ENCODE assay signal across 9 cellular contexts in the genomic region with DNA sequence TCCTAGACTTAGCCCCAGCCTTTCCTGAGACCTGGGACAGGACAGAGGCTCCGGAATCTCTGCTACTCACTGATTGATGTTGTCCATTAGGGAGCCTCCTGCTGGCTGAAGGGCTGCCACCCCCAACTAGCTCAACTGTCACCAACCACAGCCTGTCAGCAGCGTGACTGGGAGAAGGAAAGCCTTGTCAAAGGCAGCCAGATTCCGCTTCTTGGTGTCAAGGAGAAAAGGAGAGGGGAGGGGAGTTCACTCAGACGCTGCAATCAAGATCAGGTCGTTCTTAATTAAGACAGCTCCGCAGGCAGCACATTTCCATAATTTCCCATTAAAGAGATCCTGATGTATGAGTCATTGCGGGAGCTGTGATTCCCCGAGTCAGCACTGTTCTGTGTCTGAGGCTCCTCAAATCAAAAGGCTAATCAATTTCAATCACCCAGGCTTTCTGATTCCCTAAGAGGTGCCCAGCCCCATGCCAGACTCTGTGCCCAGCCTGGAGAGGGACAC.
DNase-seq lines count a peak whose midpoint lies in the region; ATAC-seq, FAIRE-seq and TF ChIP-seq lines count a peak whose summit lies in the region.
"Had no signal": no experiment of that assay in that cellular context is flagged by ENCODE, and none has a peak within 500 bp of the region (broad histone marks: within the 10 kb centered on the region; RNA-seq: fewer than 3 reads in every experiment).

No MANE protein-coding gene starts in this region.

- ATAC-seq in lung (ENCODE audit: insufficient read depth, low FRiP score) (peak; percentile 41), HG03439 (IDR thresholded peaks at IDR 0.05; ENCODE audit: unreplicated experiment) (no peak)

- DNase-seq in AG10803 (ENCODE audit: low read depth) (peak; percentile 11), LHCN-M2 (ENCODE audit: low read depth) (peak; percentile 34), dermis blood vessel endothelial cell (peak; percentile 40), lung (ENCODE audit: low spot score) (no peak), NCI-H1694 treated with DMSO at 0.1 percent for 48 hours (lab: John Stamatoyannopoulos, UW) (no peak), cerebellar nuclear complex (lab: John Stamatoyannopoulos, UW) (no peak), H54 (ENCODE audit: insufficient read length, low spot score) (no peak)
- DNase-seq: NCI-H2029 treated with DMSO at 0.1 percent for 48 hours had no signal

- H3K27ac ChIP-seq in lung (ENCODE audit: low read depth in 1 of 2, low read length in 1 of 2): no peak overlapping the region

- peaks cover 0 to 1% of the 10 kb centered on the region in 2 donors for H3K4me1 ChIP-seq in lung (ENCODE audit: control insufficient read depth in 2 of 2, insufficient read depth in 2 of 2, low read length in 2 of 2)

- FAIRE-seq in H54 (lab: Jason Lieb, UNC): no peak

- no peaks in the 10 kb centered on the region for H3K27me3 ChIP-seq in lung (ENCODE audit: control insufficient read depth, insufficient read depth)

- WGBS in lung, 2 donors: 16 to 17% methylated on average over 7 of the region's 8 CpGs

- H3K36me3 ChIP-seq in lung (ENCODE audit: control insufficient read depth in 2 of 2, insufficient read depth in 2 of 2, low read length in 2 of 2): no peaks in the 10 kb centered on the region

- TF ChIP-seq CTCF in AG10803 (conservative IDR thresholded peaks at IDR 0.05; ENCODE audit: low read length): peak; percentile 45
- TF ChIP-seq CTCF in lung (IDR thresholded peaks at IDR 0.05; ENCODE audit: control extremely low read depth, extremely low read depth): peak; percentile 4

- TF ChIP-seq POLR2A in H54 (IDR thresholded peaks at IDR 0.05; ENCODE audit: low read depth, low read length): no peak

- H3K9me3 ChIP-seq in lung (ENCODE audit: control insufficient read depth in 2 of 2, insufficient read depth in 1 of 2, low read length in 1 of 2): no peaks in the 10 kb centered on the region

- no peak overlapping the region for H3K4me3 ChIP-seq in AG10803 (ENCODE audit: low read length)
- H3K4me3 ChIP-seq in lung: no peak overlapping the region

Comparison
In these comparisons a context has a peak if more than half of its experiments do, and no peak if none do; other contexts are left out.
1. DNase-seq: peak in AG10803 (single experiment), LHCN-M2 (single experiment) and dermis blood vessel endothelial cell (single experiment); none in lung (single experiment), NCI-H1694 treated with DMSO at 0.1 percent for 48 hours (single experiment), cerebellar nuclear complex (0 of 2) and H54 (single experiment).